8 cellular contexts compared by ENCODE assay signal in genomic region chr16:75555707-75556512, GRCh38. TPM values are rescaled to one million over a fixed set of nuclear protein-coding genes. Genes with fewer than 3 reads are reported as not detected.
DNase-seq lines count a peak whose midpoint lies in the region; ATAC-seq and TF ChIP-seq lines count a peak whose summit lies in the region.

TSS of gene TMEM231 (minus strand) at chr16:75556252. CDS start at chr16:75556209, 43 bp downstream.

- intact Hi-C loops in lower leg skin (cut with DNase I; ENCODE audit: low total_unique reads), result no loop called here

- peak within 1 kb of the TSS; percentile 69 for H3K27ac ChIP-seq in C4-2B
- peak within 1 kb of the TSS; percentile 60 for H3K27ac ChIP-seq in duodenal mucosa (ENCODE audit: low read depth, low read length)

- H3K9me3 ChIP-seq in duodenal mucosa (ENCODE audit: control insufficient read depth in 1 of 2, low read length in 2 of 2), result no peaks in the 10 kb centered on the region

- no peaks in the 10 kb centered on the region for H3K27me3 ChIP-seq in duodenal mucosa (ENCODE audit: control insufficient read depth in 1 of 2, insufficient read depth in 2 of 2, low read length in 2 of 2)

- H3K4me3 ChIP-seq in duodenal mucosa (ENCODE audit: low read depth in 1 of 2, low read length in 2 of 2), result peak within 1 kb of the TSS; percentile 79 to 87
- peak within 1 kb of the TSS; percentile 80 for H3K4me3 ChIP-seq in lower leg skin (ENCODE audit: low read depth, poor library complexity, severe bottlenecking)

- TF ChIP-seq CTCF in C4-2B (conservative IDR thresholded peaks at IDR 0.05) (no peak), lower leg skin (IDR thresholded peaks at IDR 0.05) (no peak)

- DNase-seq in GM19240 (ENCODE audit: insufficient read length, low spot score) (peak; percentile 94), NCI-H748 (lab: John Stamatoyannopoulos, UW; ENCODE audit: unreplicated experiment) (peak; percentile 95), lower leg skin (ENCODE audit: low spot score in 2 of 2) (peak; percentile 96 to 99)
- DNase-seq in activated CD4-positive, alpha-beta T cell treated with anti-CD3 and anti-CD28 coated beads, Interleukin-2, amount 50 U/mL, for 48 hours, result peak; percentile 98
- DNase-seq in stimulated activated CD4-positive, alpha-beta T cell treated with anti-CD3 and anti-CD28 coated beads, Interleukin-4, amount 100 ng/mL, for 4 hours, result peak; percentile 96 to 97

- H3K4me1 ChIP-seq in duodenal mucosa (ENCODE audit: control insufficient read depth in 1 of 2, insufficient read depth in 2 of 2, low read length in 2 of 2), result peaks cover 5 to 12% of the 10 kb centered on the region in 2 donors

- peak within 1 kb of the TSS; percentile 41 to 64 for H3K9ac ChIP-seq in duodenal mucosa (ENCODE audit: low read depth in 1 of 2, low read length in 2 of 2)

- ATAC-seq in HG03457 (IDR thresholded peaks at IDR 0.05; ENCODE audit: unreplicated experiment), result peak; percentile 95

- WGBS in lower leg skin, 2 donors, result 0 to 1% methylated on average over 51 to 80 of the region's 80 CpGs

- no peaks in the 10 kb centered on the region for H3K36me3 ChIP-seq in duodenal mucosa (ENCODE audit: control insufficient read depth in 1 of 2, insufficient read depth in 2 of 2, low read length in 2 of 2)

- TF ChIP-seq POLR2A in lower leg skin (IDR thresholded peaks at IDR 0.05), result no peak

RNA-seq across cellular contexts. Expression of gene TMEM231, which starts in this region (rescaled TPM):
- total RNA-seq in lower leg skin, result 10 to 100 TPM in 1 of 4 donors, 1 to 10 TPM in 3; 2.6 to 12.8 (median 6.7) TPM

Comparison
In these comparisons a context has a peak if more than half of its experiments do, and no peak if none do; other contexts are left out.
1. Peak in every context shown above with its lines: DNase-seq, ATAC-seq, H3K4me3 ChIP-seq and H3K27ac ChIP-seq.